In the genomic region with DNA sequence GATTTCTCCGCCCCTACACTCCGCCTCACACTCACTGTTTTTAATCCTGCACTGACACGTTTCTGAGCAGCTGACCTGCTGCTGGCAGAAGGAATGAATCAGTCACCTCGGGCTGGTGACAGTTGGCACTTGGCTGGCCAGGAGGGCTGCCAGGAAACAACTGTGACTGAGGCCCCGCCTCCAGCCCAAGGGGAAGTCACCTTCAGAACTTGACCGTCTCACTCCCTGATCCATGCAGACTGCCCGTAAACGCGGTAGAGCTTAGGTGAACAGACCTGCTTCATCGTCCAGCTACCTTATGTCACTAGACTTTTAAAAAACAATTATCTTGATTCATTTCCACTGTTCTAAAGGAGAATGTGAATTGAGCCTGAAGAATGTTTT, we compare ENCODE assay signal across 9 cellular contexts.
DNase-seq lines count a peak whose midpoint lies in the region; ATAC-seq, FAIRE-seq and TF ChIP-seq lines count a peak whose summit lies in the region.
"Had no signal": no experiment of that assay in that cellular context is flagged by ENCODE, and none has a peak within 500 bp of the region (broad histone marks: within the 10 kb centered on the region; RNA-seq: fewer than 3 reads in every experiment).

No MANE protein-coding gene starts in this region.

- no peaks in the 10 kb centered on the region for H3K27me3 Mint-ChIP-seq in brain
- H3K27me3 Mint-ChIP-seq in CD4-positive, alpha-beta T cell, result no peaks in the 10 kb centered on the region
- no peaks in the 10 kb centered on the region for H3K27me3 Mint-ChIP-seq in activated naive CD8-positive, alpha-beta T cell treated with anti-CD3 and anti-CD28 coated beads for 36 hours

- DNase-seq in DMS 273 (lab: John Stamatoyannopoulos, UW; ENCODE audit: unreplicated experiment) (peak; percentile 45), DMS 273 treated with DMSO at 0.1 percent for 48 hours (lab: John Stamatoyannopoulos, UW) (no peak), kidney (peak; percentile 94), thyroid gland (peak; percentile 96 to 98)
- no peak for DNase-seq in CD4-positive, alpha-beta T cell
- DNase-seq in activated naive CD8-positive, alpha-beta T cell treated with anti-CD3 and anti-CD28 coated beads for 36 hours, result no peak

- CTCF ChIA-PET in CD4-positive, alpha-beta T cell (lab: Charles Lee), result no interaction called here

- peak; percentile 68 for FAIRE-seq in kidney (lab: Jason Lieb, UNC)

- no peak for ATAC-seq in HG03175 (IDR thresholded peaks at IDR 0.05; ENCODE audit: unreplicated experiment)
- ATAC-seq in CD4-positive, alpha-beta T cell (ENCODE audit: poor library complexity), result no peak

- no peaks in the 10 kb centered on the region for H3K36me3 Mint-ChIP-seq in brain
- H3K36me3 Mint-ChIP-seq in CD4-positive, alpha-beta T cell (ENCODE audit: low read depth), result no peaks in the 10 kb centered on the region
- no peaks in the 10 kb centered on the region for H3K36me3 Mint-ChIP-seq in activated naive CD8-positive, alpha-beta T cell treated with anti-CD3 and anti-CD28 coated beads for 36 hours

- H3K4me3 ChIP-seq in kidney (ENCODE audit: low read length in 2 of 2) (peak overlapping the region in 1 of 2 donors; percentile 37), thyroid gland (replicated peaks in 1 of 3) (no peak overlapping the region)

- H3K4me1 ChIP-seq in kidney (ENCODE audit: control insufficient read depth in 1 of 2, insufficient read depth in 1 of 2, low read depth in 1 of 2, low read length in 2 of 2) (peaks cover 4 to 29% of the 10 kb centered on the region in 2 donors), thyroid gland (peaks cover 15 to 20% of the 10 kb centered on the region in 2 donors)

- H3K27me3 ChIP-seq in thyroid gland, result no peaks in the 10 kb centered on the region
- no peaks in the 10 kb centered on the region for H3K27me3 ChIP-seq in CD4-positive, alpha-beta T cell (ENCODE audit: control insufficient read depth, insufficient read depth, low read length)

- H3K27ac ChIP-seq in kidney (ENCODE audit: low read depth in 2 of 2, low read length in 2 of 2), result peak overlapping the region; percentile 82 to 88
- peak overlapping the region; percentile 69 to 91 (median 87) for H3K27ac ChIP-seq in thyroid gland
- H3K27ac ChIP-seq in CD4-positive, alpha-beta T cell (ENCODE audit: low read depth, low read length), result no peak overlapping the region
- H3K27ac ChIP-seq: 22Rv1 had no signal

- peak overlapping the region in 1 of 5 experiments; percentile 33 for H3K4me3 Mint-ChIP-seq in brain
- no peak overlapping the region for H3K4me3 Mint-ChIP-seq in CD4-positive, alpha-beta T cell
- no peak overlapping the region for H3K4me3 Mint-ChIP-seq in activated naive CD8-positive, alpha-beta T cell treated with anti-CD3 and anti-CD28 coated beads for 36 hours

- WGBS in thyroid gland, 2 donors, result 11 to 25% methylated on average over 10 of the region's 10 CpGs

- intact Hi-C loops in kidney (cut with DNase I) (no loop called here), thyroid gland (cut with DNase I) (no loop called here)
- intact Hi-C loops in CD4-positive, alpha-beta T cell (cut with DNase I, micrococcal nuclease), result no loop called here

- H3K9me3 ChIP-seq in kidney (ENCODE audit: control insufficient read depth in 1 of 2, low read length in 2 of 2) (no peaks in the 10 kb centered on the region), thyroid gland (no peaks in the 10 kb centered on the region)
- no peaks in the 10 kb centered on the region for H3K9me3 ChIP-seq in CD4-positive, alpha-beta T cell (ENCODE audit: control insufficient read depth, low read length)

- peak overlapping the region in 1 of 2 donors; percentile 37 for H3K9ac ChIP-seq in kidney (ENCODE audit: low read length in 2 of 2)

- peak in 1 of 2 donors; percentile 46 for TF ChIP-seq POLR2A in thyroid gland (IDR thresholded peaks at IDR 0.05)

- no peak for TF ChIP-seq CTCF in brain (conservative IDR thresholded peaks at IDR 0.05)
- TF ChIP-seq CTCF in kidney (IDR thresholded peaks at IDR 0.05; ENCODE audit: borderline replicate concordance, extremely low read depth, insufficient read depth), result no peak
- no peak for TF ChIP-seq CTCF in thyroid gland (IDR thresholded peaks at IDR 0.05)
- no peak for TF ChIP-seq CTCF in CD4-positive, alpha-beta T cell (IDR thresholded peaks at IDR 0.05)

- H3K36me3 ChIP-seq in kidney (ENCODE audit: control insufficient read depth in 1 of 2, insufficient read depth in 2 of 2, low read length in 2 of 2) (peaks cover 0 to 7% of the 10 kb centered on the region in 2 donors), thyroid gland (no peaks in the 10 kb centered on the region)

- H3K4me1 Mint-ChIP-seq in brain, result peaks cover 37% of the 10 kb centered on the region
- no peaks in the 10 kb centered on the region for H3K4me1 Mint-ChIP-seq in CD4-positive, alpha-beta T cell (ENCODE audit: low read depth)
- no peaks in the 10 kb centered on the region for H3K4me1 Mint-ChIP-seq in activated naive CD8-positive, alpha-beta T cell treated with anti-CD3 and anti-CD28 coated beads for 36 hours

- peaks cover 0 to 3% (median 0%) of the 10 kb centered on the region in 5 experiments for H3K9me3 Mint-ChIP-seq in brain
- H3K9me3 Mint-ChIP-seq in CD4-positive, alpha-beta T cell, result no peaks in the 10 kb centered on the region
- H3K9me3 Mint-ChIP-seq in activated naive CD8-positive, alpha-beta T cell treated with anti-CD3 and anti-CD28 coated beads for 36 hours, result no peaks in the 10 kb centered on the region

- peak overlapping the region; percentile 45 to 79 (median 55) for H3K27ac Mint-ChIP-seq in brain
- no peak overlapping the region for H3K27ac Mint-ChIP-seq in CD4-positive, alpha-beta T cell
- H3K27ac Mint-ChIP-seq in activated naive CD8-positive, alpha-beta T cell treated with anti-CD3 and anti-CD28 coated beads for 36 hours, result no peak overlapping the region

- POLR2A ChIA-PET in CD4-positive, alpha-beta T cell (lab: Charles Lee), result no interaction called here

Comparison
In these comparisons a context has a peak if more than half of its experiments do, and no peak if none do; other contexts are left out.
1. DNase-seq: peak in DMS 273 (single experiment), kidney (single experiment) and thyroid gland (2 of 2); none in DMS 273 treated with DMSO at 0.1 percent for 48 hours (single experiment), CD4-positive, alpha-beta T cell (0 of 10) and activated naive CD8-positive, alpha-beta T cell treated with anti-CD3 and anti-CD28 coated beads for 36 hours (single experiment).
2. H3K27ac Mint-ChIP-seq: peak in brain (5 of 5); none in CD4-positive, alpha-beta T cell (single experiment) and activated naive CD8-positive, alpha-beta T cell treated with anti-CD3 and anti-CD28 coated beads for 36 hours (single experiment).